Comparison of ENCODE assay signal across 8 cellular contexts in genomic region chr20:46406200-46406985, GRCh38. TPM values are rescaled to one million over a fixed set of nuclear protein-coding genes. Genes with fewer than 3 reads are reported as not detected.
DNase-seq lines count a peak whose midpoint lies in the region; ATAC-seq and TF ChIP-seq lines count a peak whose summit lies in the region.

TSS of gene ELMO2 (minus strand) at chr20:46406615. CDS start at chr20:46394482, 12,133 bp downstream.

- H3K36me3 ChIP-seq in right lobe of liver: no peaks in the 10 kb centered on the region

- peak within 1 kb of the TSS; percentile 88 to 98 (median 98) for H3K4me3 ChIP-seq in right lobe of liver

- DNase-seq in C1 segment of cervical spinal cord (lab: John Stamatoyannopoulos, UW) (peak; percentile 48 to 98 (median 94)), NCI-H748 treated with DMSO at 0.1 percent for 48 hours (lab: John Stamatoyannopoulos, UW) (peak; percentile 84), dermis microvascular lymphatic vessel endothelial cell (ENCODE audit: low read depth in 2 of 2) (peak; percentile 86 to 97), right lobe of liver (peak; percentile 97 to 98 (median 98))
- peak; percentile 94 to 95 for DNase-seq in activated CD4-positive, alpha-beta T cell treated with anti-CD3 and anti-CD28 coated beads, Interleukin-2, amount 50 U/mL, for 4 hours
- DNase-seq in stimulated activated CD4-positive, alpha-beta T cell treated with anti-CD3 and anti-CD28 coated beads, Interleukin-4, amount 100 ng/mL, for 4 hours: peak; percentile 94 to 96

- no peaks in the 10 kb centered on the region for H3K9me3 ChIP-seq in right lobe of liver

- intact Hi-C loops in right lobe of liver (cut with DNase I): no loop called here

- peak within 1 kb of the TSS; percentile 78 to 94 (median 88) for H3K27ac ChIP-seq in right lobe of liver

- peak; percentile 81 for ATAC-seq in GM19372 (IDR thresholded peaks at IDR 0.05; ENCODE audit: low read depth, unreplicated experiment)
- ATAC-seq in HG03558 (IDR thresholded peaks at IDR 0.05; ENCODE audit: extremely low read depth, unreplicated experiment): peak; percentile 51
- peak; percentile 84 to 92 (median 88) for ATAC-seq in right lobe of liver

- peaks cover 0 to 32% (median 13%) of the 10 kb centered on the region in 4 donors for H3K4me1 ChIP-seq in right lobe of liver

- peak; percentile 77 for TF ChIP-seq POLR2A in right lobe of liver (IDR thresholded peaks at IDR 0.05)

- no peaks in the 10 kb centered on the region for H3K27me3 ChIP-seq in right lobe of liver

- WGBS in right lobe of liver (ENCODE audit: insufficient coverage, low coverage, low lambda C conversion rate, missing lambda C conversion rate): 2% methylated on average over 32 of the region's 60 CpGs

- TF ChIP-seq CTCF in right lobe of liver (IDR thresholded peaks at IDR 0.05): peak; percentile 13 to 39 (median 22)

RNA-seq across cellular contexts. Expression of gene ELMO2, which starts in this region (rescaled TPM):
- 16.9 and 29.7 TPM in 2 replicates for total RNA-seq in dermis microvascular lymphatic vessel endothelial cell
- 10 to 100 TPM; 14.9 to 22.9 (median 17.4) TPM for total RNA-seq in right lobe of liver

Comparison
In these comparisons a context has a peak if more than half of its experiments do, and no peak if none do; other contexts are left out.
1. Peak in every context shown above with its lines: DNase-seq, ATAC-seq, H3K4me3 ChIP-seq and H3K27ac ChIP-seq.